25 cellular contexts compared by ENCODE assay signal in the genomic region with DNA sequence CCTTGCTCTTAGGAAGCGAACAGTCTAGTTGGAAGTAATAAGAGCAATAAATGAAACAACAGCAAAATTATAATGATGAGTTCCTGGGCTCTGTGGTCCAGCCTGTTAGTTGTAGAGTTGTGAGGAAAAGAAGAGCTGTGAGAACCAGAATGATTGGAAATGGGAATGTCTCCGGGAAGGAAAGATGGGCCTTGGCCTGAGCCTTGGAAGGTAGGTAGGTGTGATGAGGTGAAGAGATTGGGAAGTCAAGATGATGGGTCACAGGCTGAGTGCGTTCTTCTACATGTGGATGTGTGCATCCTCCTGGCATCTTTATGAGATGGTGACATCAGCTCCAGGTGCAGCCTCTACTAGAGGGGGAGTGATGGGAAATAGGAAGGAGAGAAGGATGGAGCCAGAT.
"Had no signal": no experiment of that assay in that cellular context is flagged by ENCODE, and none has a peak within 500 bp of the region (broad histone marks: within the 10 kb centered on the region; RNA-seq: fewer than 3 reads in every experiment).

No MANE protein-coding gene starts in this region.

- DNase-seq: activated CD4-positive, alpha-beta T cell treated with anti-CD3 and anti-CD28 coated beads, Interleukin-2, amount 10 ng/mL, durations not matched to agents 24 days and 14 days; activated CD8-positive, alpha-beta T cell treated with anti-CD3 and anti-CD28 coated beads for 36 hours; activated effector memory CD4-positive, alpha-beta T cell treated with anti-CD3 and anti-CD28 coated beads, Interleukin-2, amount 50 U/mL, for 16 hours; activated T-cell treated with anti-CD3 and anti-CD28 coated beads, Interleukin-2, amount 50 U/mL, for 24 hours; anterior cingulate cortex; central memory CD4-positive, alpha-beta T cell; erythroblast; kidney glomerular epithelial cell; left ventricle myocardium superior; mucosa of descending colon; naive B cell; pancreas; stimulated activated CD4-positive, alpha-beta T cell treated with anti-CD3 and anti-CD28 coated beads, Interleukin-4, amount 100 ng/mL, for 1 hour; substantia nigra; T-helper 1 cell had no signal

- ATAC-seq: activated CD8-positive, alpha-beta T cell treated with anti-CD3 and anti-CD28 coated beads for 36 hours; heart left ventricle; left ventricle myocardium superior; mucosa of descending colon; pancreas; sciatic nerve; SK-N-SH treated with all-trans-retinoic acid at 6 μM for 48 hours had no signal

- H3K4me3 Mint-ChIP-seq: activated CD4-positive, alpha-beta T cell treated with anti-CD3 and anti-CD28 coated beads, Interleukin-2, amount 10 ng/mL, durations not matched to agents 24 days and 14 days; activated CD8-positive, alpha-beta T cell treated with anti-CD3 and anti-CD28 coated beads for 36 hours; activated T-cell treated with anti-CD3 and anti-CD28 coated beads, Interleukin-2, amount 50 U/mL, for 24 hours; brain had no signal

- FAIRE-seq: frontal cortex, pancreas had no signal

- H3K4me2 ChIP-seq: smooth muscle cell had no signal

- H3K27ac Mint-ChIP-seq: activated CD4-positive, alpha-beta T cell treated with anti-CD3 and anti-CD28 coated beads, Interleukin-2, amount 10 ng/mL, durations not matched to agents 24 days and 14 days; activated CD8-positive, alpha-beta T cell treated with anti-CD3 and anti-CD28 coated beads for 36 hours; activated T-cell treated with anti-CD3 and anti-CD28 coated beads, Interleukin-2, amount 50 U/mL, for 24 hours had no signal

- H3K27me3 Mint-ChIP-seq: activated CD4-positive, alpha-beta T cell treated with anti-CD3 and anti-CD28 coated beads, Interleukin-2, amount 10 ng/mL, durations not matched to agents 24 days and 14 days; activated CD8-positive, alpha-beta T cell treated with anti-CD3 and anti-CD28 coated beads for 36 hours; activated T-cell treated with anti-CD3 and anti-CD28 coated beads, Interleukin-2, amount 50 U/mL, for 24 hours; naive B cell had no signal

- H3K9me3 Mint-ChIP-seq: activated CD4-positive, alpha-beta T cell treated with anti-CD3 and anti-CD28 coated beads, Interleukin-2, amount 10 ng/mL, durations not matched to agents 24 days and 14 days; activated CD8-positive, alpha-beta T cell treated with anti-CD3 and anti-CD28 coated beads for 36 hours; activated T-cell treated with anti-CD3 and anti-CD28 coated beads, Interleukin-2, amount 50 U/mL, for 24 hours had no signal

- H3K36me3 ChIP-seq: pancreas, vagina had no signal

- H3K27ac ChIP-seq: coronary artery, neutrophil, pancreas, vagina had no signal

- H3K27me3 ChIP-seq: heart left ventricle, neutrophil, pancreas, tibial nerve, vagina had no signal

- H3K9me3 ChIP-seq: heart left ventricle, mucosa of descending colon, neutrophil, pancreas, tibial nerve, vagina had no signal

- H3K4me3 ChIP-seq: coronary artery, heart left ventricle, mucosa of descending colon, pancreas, smooth muscle cell, tibial nerve, vagina had no signal
